ENCODE assay signal across 28 cellular contexts in the genomic region with DNA sequence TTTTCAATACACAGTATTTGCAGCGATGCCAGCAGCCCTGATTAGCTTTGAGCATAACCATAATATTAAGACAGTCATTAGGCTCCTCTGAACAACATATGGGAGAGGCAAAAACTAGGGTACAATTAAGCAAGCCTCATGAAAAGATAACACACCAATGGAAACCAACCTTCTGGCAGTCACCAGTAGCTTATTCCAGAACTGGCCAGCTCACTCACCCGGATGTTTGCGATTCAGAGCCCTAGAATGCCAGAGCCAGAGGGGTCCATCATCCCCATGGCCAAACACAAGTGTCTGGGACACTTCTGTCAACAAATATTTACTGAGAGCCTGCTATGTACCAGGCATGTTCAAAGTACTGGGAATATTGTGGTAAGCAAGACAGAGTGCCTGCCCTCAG.
"Had no signal": no experiment of that assay in that cellular context is flagged by ENCODE, and none has a peak within 500 bp of the region (broad histone marks: within the 10 kb centered on the region; RNA-seq: fewer than 3 reads in every experiment).

No MANE protein-coding gene starts in this region.

- H3K4me1 ChIP-seq: parathyroid adenoma had no signal

- DNase-seq: activated CD4-positive, alpha-beta memory T cell treated with anti-CD3 and anti-CD28 coated beads, Interleukin-2, amount 10 ng/mL, durations not matched to agents 7 days and 5 days; activated CD4-positive, alpha-beta T cell treated with anti-CD3 and anti-CD28 coated beads for 1 hour; activated CD4-positive, alpha-beta T cell treated with anti-CD3 and anti-CD28 coated beads, Interleukin-2, amount 10 ng/mL, durations not matched to agents 7 days and 5 days; activated CD8-positive, alpha-beta memory T cell treated with anti-CD3 and anti-CD28 coated beads, Interleukin-2, amount 50 U/mL, for 48 hours; activated T-cell treated with anti-CD3 and anti-CD28 coated beads, Interleukin-2, amount 50 U/mL, for 4 hours; effector CD4-positive, alpha-beta T cell; esophagus squamous epithelium; foreskin melanocyte; islet precursor cell; left cardiac atrium; left ventricle myocardium superior; mammary epithelial cell; naive thymus-derived CD4-positive, alpha-beta T cell; nucleus accumbens; spleen; stimulated activated naive CD4-positive, alpha-beta T cell; T-helper 2 cell; transverse colon; uterus had no signal

- H3K36me3 ChIP-seq: uterus had no signal

- H3K27me3 Mint-ChIP-seq: activated CD4-positive, alpha-beta memory T cell treated with anti-CD3 and anti-CD28 coated beads, Interleukin-2, amount 10 ng/mL, durations not matched to agents 7 days and 5 days; activated CD4-positive, alpha-beta T cell treated with anti-CD3 and anti-CD28 coated beads, Interleukin-2, amount 10 ng/mL, durations not matched to agents 7 days and 5 days; central memory CD8-positive, alpha-beta T cell; dendritic cell treated with granulocyte-macrophage colony-stimulating factor and Interleukin-4, amounts not matched to agents 40 ng/mL and 50 ng/mL, for 4 days; naive thymus-derived CD4-positive, alpha-beta T cell had no signal

- H3K27ac Mint-ChIP-seq: activated CD4-positive, alpha-beta memory T cell treated with anti-CD3 and anti-CD28 coated beads, Interleukin-2, amount 10 ng/mL, durations not matched to agents 7 days and 5 days; activated CD4-positive, alpha-beta T cell treated with anti-CD3 and anti-CD28 coated beads, Interleukin-2, amount 10 ng/mL, durations not matched to agents 7 days and 5 days; activated naive CD4-positive, alpha-beta T cell treated with anti-CD3 and anti-CD28 coated beads, Interleukin-2, amount 50 U/mL, for 72 hours; activated T-helper 2 cell treated with anti-CD3 and anti-CD28 coated beads, Interferon-gamma antibody, Interleukin-2, Interleukin-4, amounts not matched to agents 10 μg/mL and 5 μg/mL and 100 μg/mL, durations not matched to agents 14 hours and 24 hours and 36 hours; dendritic cell treated with granulocyte-macrophage colony-stimulating factor and Interleukin-4, amounts not matched to agents 40 ng/mL and 50 ng/mL, for 4 days; mesothelial cell of epicardium; WTC11 had no signal

- H3K4me3 Mint-ChIP-seq: activated CD4-positive, alpha-beta memory T cell treated with anti-CD3 and anti-CD28 coated beads, Interleukin-2, amount 10 ng/mL, durations not matched to agents 7 days and 5 days; activated CD4-positive, alpha-beta T cell treated with anti-CD3 and anti-CD28 coated beads, Interleukin-2, amount 10 ng/mL, durations not matched to agents 7 days and 5 days; activated T-cell treated with anti-CD3 and anti-CD28 coated beads, Interleukin-2, amount 50 U/mL, for 4 hours; central memory CD8-positive, alpha-beta T cell; dendritic cell treated with granulocyte-macrophage colony-stimulating factor and Interleukin-4, amounts not matched to agents 40 ng/mL and 50 ng/mL, for 4 days; mesothelial cell of epicardium; naive thymus-derived CD4-positive, alpha-beta T cell; neural crest cell; WTC11 had no signal

- ATAC-seq: activated naive CD4-positive, alpha-beta T cell treated with anti-CD3 and anti-CD28 coated beads, Interleukin-2, amount 50 U/mL, for 72 hours; activated T-cell treated with anti-CD3 and anti-CD28 coated beads, Interleukin-2, amount 50 U/mL, for 4 hours; left cardiac atrium; left ventricle myocardium superior; naive thymus-derived CD4-positive, alpha-beta T cell; WTC11 had no signal

- H3K9me3 Mint-ChIP-seq: activated CD4-positive, alpha-beta memory T cell treated with anti-CD3 and anti-CD28 coated beads, Interleukin-2, amount 10 ng/mL, durations not matched to agents 7 days and 5 days; activated CD4-positive, alpha-beta T cell treated with anti-CD3 and anti-CD28 coated beads, Interleukin-2, amount 10 ng/mL, durations not matched to agents 7 days and 5 days; activated naive CD4-positive, alpha-beta T cell treated with anti-CD3 and anti-CD28 coated beads, Interleukin-2, amount 50 U/mL, for 72 hours; activated T-cell treated with anti-CD3 and anti-CD28 coated beads, Interleukin-2, amount 50 U/mL, for 4 hours; activated T-helper 2 cell treated with anti-CD3 and anti-CD28 coated beads, Interferon-gamma antibody, Interleukin-2, Interleukin-4, amounts not matched to agents 10 μg/mL and 5 μg/mL and 100 μg/mL, durations not matched to agents 14 hours and 24 hours and 36 hours; central memory CD8-positive, alpha-beta T cell; dendritic cell treated with granulocyte-macrophage colony-stimulating factor and Interleukin-4, amounts not matched to agents 40 ng/mL and 50 ng/mL, for 4 days; mesothelial cell of epicardium; naive thymus-derived CD4-positive, alpha-beta T cell; neural crest cell; WTC11 had no signal

- H3K9ac ChIP-seq: parathyroid adenoma had no signal

- H3K4me3 ChIP-seq: esophagus squamous epithelium, right atrium auricular region, spleen, transverse colon, uterus had no signal

- H3K9me3 ChIP-seq: esophagus squamous epithelium, right atrium auricular region, spleen, transverse colon, uterus had no signal

- H3K36me3 Mint-ChIP-seq: activated naive CD4-positive, alpha-beta T cell treated with anti-CD3 and anti-CD28 coated beads, Interleukin-2, amount 50 U/mL, for 72 hours; WTC11 had no signal

- H3K27me3 ChIP-seq: esophagus squamous epithelium, right atrium auricular region, spleen, transverse colon, uterus had no signal

- H3K27ac ChIP-seq: esophagus squamous epithelium, parathyroid adenoma, right atrium auricular region, spleen, transverse colon, uterus had no signal
